9 cellular contexts compared by ENCODE assay signal in genomic region chr14:94598816-94599655, GRCh38. TPM values are rescaled to one million over a fixed set of nuclear protein-coding genes. Genes with fewer than 3 reads are reported as not detected.
DNase-seq lines count a peak whose midpoint lies in the region; ATAC-seq and FAIRE-seq lines count a peak whose summit lies in the region.
"Had no signal": no experiment of that assay in that cellular context is flagged by ENCODE, and none has a peak within 500 bp of the region (broad histone marks: within the 10 kb centered on the region; RNA-seq: fewer than 3 reads in every experiment).

No MANE protein-coding gene starts in this region.

- H3K79me1 ChIP-seq in trophoblast cell (ENCODE audit: low read length) = peaks cover 2% of the 10 kb centered on the region

- no peak overlapping the region for H3K27ac Mint-ChIP-seq in activated naive CD4-positive, alpha-beta T cell treated with anti-CD3 and anti-CD28 coated beads for 36 hours

- intact Hi-C loops in activated naive CD4-positive, alpha-beta T cell treated with anti-CD3 and anti-CD28 coated beads for 36 hours (cut with micrococcal nuclease) = no loop called here

- H2BK12ac ChIP-seq in trophoblast cell (ENCODE audit: low read length) = no peak overlapping the region

- no peak overlapping the region for H3K4me3 ChIP-seq in SJCRH30
- no peak overlapping the region for H3K4me3 ChIP-seq in trophoblast cell (ENCODE audit: low read depth, low read length)

- H3K27me3 ChIP-seq in SJCRH30 (no peaks in the 10 kb centered on the region), trophoblast cell (ENCODE audit: insufficient read depth, low read length) (no peaks in the 10 kb centered on the region)

- no peak overlapping the region for H4K8ac ChIP-seq in trophoblast cell (ENCODE audit: low read depth, low read length)

- no peak overlapping the region for H2BK120ac ChIP-seq in trophoblast cell (ENCODE audit: insufficient read depth, low read length, poor library complexity)

- H3K36me3 Mint-ChIP-seq in activated naive CD4-positive, alpha-beta T cell treated with anti-CD3 and anti-CD28 coated beads for 36 hours (ENCODE audit: low read depth) = no peaks in the 10 kb centered on the region

- H2AK5ac ChIP-seq in trophoblast cell (ENCODE audit: low read length) = no peak overlapping the region

- peak; percentile 96 for DNase-seq in Daoy (ENCODE audit: low read depth)
- peak; percentile 22 to 60 for DNase-seq in SJCRH30
- peak; percentile 24 to 53 for DNase-seq in frontal cortex (ENCODE audit: low spot score in 2 of 2)
- peak; percentile 38 to 48 for DNase-seq in trophoblast cell
- DNase-seq in activated naive CD4-positive, alpha-beta T cell treated with anti-CD3 and anti-CD28 coated beads for 36 hours = no peak
- no peak for DNase-seq in NCI-H187 (lab: John Stamatoyannopoulos, UW)

- H3K14ac ChIP-seq in trophoblast cell (ENCODE audit: low read length) = peak overlapping the region; percentile 5

- H3K4me1 ChIP-seq in SJCRH30 = peaks cover 6% of the 10 kb centered on the region; the same call in 1 of the 2 replicates
- peaks cover 14 to 25% of the 10 kb centered on the region in 2 experiments for H3K4me1 ChIP-seq in trophoblast cell (ENCODE audit: control insufficient read depth in 1 of 2, insufficient read depth in 2 of 2, low read length in 2 of 2)

- ATAC-seq in GM18498 (IDR thresholded peaks at IDR 0.05; ENCODE audit: unreplicated experiment) (no peak), HG03196 (IDR thresholded peaks at IDR 0.05; ENCODE audit: unreplicated experiment) (no peak)

- H3K23ac ChIP-seq in trophoblast cell (ENCODE audit: low read length) = no peak overlapping the region

- WGBS in trophoblast cell (ENCODE audit: extremely low coverage, insufficient coverage, insufficient read length) = no CpG with 5 or more reads among the region's 11 CpGs

- H4K12ac ChIP-seq in trophoblast cell (ENCODE audit: low read depth, low read length) = no peak overlapping the region

- FAIRE-seq in frontal cortex (lab: Jason Lieb, UNC) = peak; percentile 6
- FAIRE-seq: endometrium had no signal

- H3K9me3 Mint-ChIP-seq in activated naive CD4-positive, alpha-beta T cell treated with anti-CD3 and anti-CD28 coated beads for 36 hours = no peaks in the 10 kb centered on the region

- H3K4me2 ChIP-seq in trophoblast cell (ENCODE audit: low read length) = no peak overlapping the region

- no peaks in the 10 kb centered on the region for H3K4me1 Mint-ChIP-seq in activated naive CD4-positive, alpha-beta T cell treated with anti-CD3 and anti-CD28 coated beads for 36 hours (ENCODE audit: low read depth)

- no peak overlapping the region for H4K91ac ChIP-seq in trophoblast cell (ENCODE audit: low read depth, low read length)

- H3K18ac ChIP-seq in trophoblast cell (ENCODE audit: low read length) = no peak overlapping the region

- H3K79me2 ChIP-seq in trophoblast cell (ENCODE audit: control insufficient read depth, insufficient read depth, low read length, poor library complexity) = no peaks in the 10 kb centered on the region

- no peaks in the 10 kb centered on the region for H3K36me3 ChIP-seq in SJCRH30
- no peaks in the 10 kb centered on the region for H3K36me3 ChIP-seq in trophoblast cell (ENCODE audit: control insufficient read depth in 1 of 2, insufficient read depth in 2 of 2, low read length in 2 of 2)

- CTCF ChIA-PET in activated naive CD4-positive, alpha-beta T cell treated with anti-CD3 and anti-CD28 coated beads for 36 hours (lab: Charles Lee) = interaction anchor here (0.6 to 0.8 kb wide), 2 partner anchors 150 to 407 kb away, joined by 3 read pairs; no protein-coding TSS in a partner anchor

- H3K9me3 ChIP-seq in SJCRH30 (replicated peaks) (no peaks in the 10 kb centered on the region), trophoblast cell (ENCODE audit: insufficient read depth, low read depth, low read length) (peaks cover 5% of the 10 kb centered on the region)

- H2BK5ac ChIP-seq in trophoblast cell (ENCODE audit: low read depth, low read length, poor library complexity) = no peak overlapping the region

- no peak overlapping the region for H3K9ac ChIP-seq in trophoblast cell (ENCODE audit: low read length)

- H3K27ac ChIP-seq in SJCRH30 (peak overlapping the region; percentile 14; the same call in 1 of the 2 replicates), trophoblast cell (ENCODE audit: low read depth, low read length) (peak overlapping the region; percentile 15)

- H3K4me3 Mint-ChIP-seq in activated naive CD4-positive, alpha-beta T cell treated with anti-CD3 and anti-CD28 coated beads for 36 hours = no peak overlapping the region

- peaks cover 4% of the 10 kb centered on the region for H3K27me3 Mint-ChIP-seq in activated naive CD4-positive, alpha-beta T cell treated with anti-CD3 and anti-CD28 coated beads for 36 hours (ENCODE audit: low read depth)

- H2AFZ ChIP-seq in trophoblast cell (ENCODE audit: insufficient read depth, low read length, poor library complexity) = no peak overlapping the region

- H3K4ac ChIP-seq in trophoblast cell (ENCODE audit: low read depth, low read length) = no peak overlapping the region

RNA-seq across cellular contexts. Expression of gene SERPINA3, which starts 13.2 kb away (rescaled TPM):
- total RNA-seq in Daoy (2014; rRNA removed; shearing (Covaris generic)) = 1.3 TPM in 1 of 2 replicates, not detected in the other
- total RNA-seq in SJCRH30 (2014; rRNA removed; shearing (Covaris generic)) = 0.15 TPM in 1 of 2 replicates, not detected in the other
- not detected for total RNA-seq in frontal cortex
- 1.0 and 1.1 TPM in 2 replicates for polyA plus RNA-seq in trophoblast cell (2013)
- total RNA-seq in activated naive CD4-positive, alpha-beta T cell treated with anti-CD3 and anti-CD28 coated beads for 36 hours = not detected

RNA-seq across cellular contexts. Expression of gene SERPINA5, which starts 17.8 kb away (rescaled TPM):
- total RNA-seq in Daoy (2014; rRNA removed; shearing (Covaris generic)) = 0.17 and 0.33 TPM in 2 replicates
- total RNA-seq in SJCRH30 (2014; rRNA removed; shearing (Covaris generic)) = 0.14 and 0.48 TPM in 2 replicates
- total RNA-seq in frontal cortex = not detected
- polyA plus RNA-seq in trophoblast cell (2013) = 0.57 and 0.78 TPM in 2 replicates
- total RNA-seq in activated naive CD4-positive, alpha-beta T cell treated with anti-CD3 and anti-CD28 coated beads for 36 hours = not detected

RNA-seq across cellular contexts. Expression of gene SERPINA4, which starts 37.8 kb away (rescaled TPM):
- not detected in 2 replicates for total RNA-seq in Daoy (2014; rRNA removed; shearing (Covaris generic))
- not detected in 2 replicates for total RNA-seq in SJCRH30 (2014; rRNA removed; shearing (Covaris generic))
- total RNA-seq in frontal cortex = not detected
- polyA plus RNA-seq in trophoblast cell (2013) = 0.03 TPM in 2 replicates
- total RNA-seq in activated naive CD4-positive, alpha-beta T cell treated with anti-CD3 and anti-CD28 coated beads for 36 hours = not detected

Comparison
In these comparisons a context has a peak if more than half of its experiments do, and no peak if none do; other contexts are left out.
1. DNase-seq: peak in Daoy (single experiment), SJCRH30 (2 of 2), frontal cortex (2 of 2) and trophoblast cell (2 of 2); none in activated naive CD4-positive, alpha-beta T cell treated with anti-CD3 and anti-CD28 coated beads for 36 hours (single experiment) and NCI-H187 (0 of 2).